In the genomic region with DNA sequence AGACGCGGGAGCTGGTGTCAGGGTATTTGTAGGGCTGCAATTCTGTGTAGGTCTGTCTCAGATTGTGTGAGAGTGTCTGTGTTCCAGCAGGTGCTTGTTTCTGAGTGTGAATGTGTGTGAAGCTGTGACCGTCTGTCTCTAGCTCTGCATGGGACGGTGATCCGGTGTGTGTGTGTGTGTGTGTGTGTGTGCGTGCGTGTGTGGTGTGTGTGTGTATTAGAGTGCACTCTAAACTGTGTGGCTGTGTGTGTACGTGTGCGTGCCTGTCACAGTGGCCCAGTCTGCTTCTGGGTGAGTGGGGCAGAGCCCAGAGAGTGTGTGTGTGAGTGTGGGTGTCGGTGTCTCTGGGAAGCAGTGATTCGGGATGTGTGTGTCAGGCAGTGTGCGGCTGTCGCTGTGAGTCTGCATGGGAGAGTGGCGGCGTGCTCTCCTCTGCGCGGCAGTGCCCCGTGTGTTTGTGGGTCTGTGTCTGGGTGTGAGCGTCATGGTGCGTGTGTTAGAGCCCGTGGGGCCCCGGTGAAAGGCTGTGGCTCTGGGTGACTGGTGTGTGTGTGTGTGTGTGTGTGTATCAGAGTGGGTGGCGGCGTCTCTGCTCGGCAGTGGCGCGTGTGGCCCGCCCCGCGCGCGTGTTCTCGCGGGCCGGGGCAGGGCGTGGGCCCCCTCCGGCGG, we compare ENCODE assay signal across 1 cellular context.
A peak's percentile ranks its signal among the peaks of the same experiment; 100 is the strongest.
TF ChIP-seq lines count a peak whose summit lies in the region.

No MANE protein-coding gene starts in this region.

TF ChIP-seq in HEK293, 187 proteins besides CTCF, POLR2A, EP300 and RAD21 (continued from another document and continues in another):
- TF ChIP-seq, protein P1, sequence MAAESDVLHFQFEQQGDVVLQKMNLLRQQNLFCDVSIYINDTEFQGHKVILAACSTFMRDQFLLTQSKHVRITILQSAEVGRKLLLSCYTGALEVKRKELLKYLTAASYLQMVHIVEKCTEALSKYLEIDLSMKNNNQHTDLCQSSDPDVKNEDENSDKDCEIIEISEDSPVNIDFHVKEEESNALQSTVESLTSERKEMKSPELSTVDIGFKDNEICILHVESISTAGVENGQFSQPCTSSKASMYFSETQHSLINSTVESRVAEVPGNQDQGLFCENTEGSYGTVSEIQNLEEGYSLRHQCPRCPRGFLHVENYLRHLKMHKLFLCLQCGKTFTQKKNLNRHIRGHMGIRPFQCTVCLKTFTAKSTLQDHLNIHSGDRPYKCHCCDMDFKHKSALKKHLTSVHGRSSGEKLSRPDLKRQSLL (tag by site-specific recombination; IDR thresholded peaks at IDR 0.05) = no peak
- TF ChIP-seq, protein P2, sequence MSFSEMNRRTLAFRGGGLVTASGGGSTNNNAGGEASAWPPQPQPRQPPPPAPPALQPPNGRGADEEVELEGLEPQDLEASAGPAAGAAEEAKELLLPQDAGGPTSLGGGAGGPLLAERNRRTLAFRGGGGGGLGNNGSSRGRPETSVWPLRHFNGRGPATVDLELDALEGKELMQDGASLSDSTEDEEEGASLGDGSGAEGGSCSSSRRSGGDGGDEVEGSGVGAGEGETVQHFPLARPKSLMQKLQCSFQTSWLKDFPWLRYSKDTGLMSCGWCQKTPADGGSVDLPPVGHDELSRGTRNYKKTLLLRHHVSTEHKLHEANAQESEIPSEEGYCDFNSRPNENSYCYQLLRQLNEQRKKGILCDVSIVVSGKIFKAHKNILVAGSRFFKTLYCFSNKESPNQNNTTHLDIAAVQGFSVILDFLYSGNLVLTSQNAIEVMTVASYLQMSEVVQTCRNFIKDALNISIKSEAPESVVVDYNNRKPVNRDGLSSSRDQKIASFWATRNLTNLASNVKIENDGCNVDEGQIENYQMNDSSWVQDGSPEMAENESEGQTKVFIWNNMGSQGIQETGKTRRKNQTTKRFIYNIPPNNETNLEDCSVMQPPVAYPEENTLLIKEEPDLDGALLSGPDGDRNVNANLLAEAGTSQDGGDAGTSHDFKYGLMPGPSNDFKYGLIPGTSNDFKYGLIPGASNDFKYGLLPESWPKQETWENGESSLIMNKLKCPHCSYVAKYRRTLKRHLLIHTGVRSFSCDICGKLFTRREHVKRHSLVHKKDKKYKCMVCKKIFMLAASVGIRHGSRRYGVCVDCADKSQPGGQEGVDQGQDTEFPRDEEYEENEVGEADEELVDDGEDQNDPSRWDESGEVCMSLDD (tag by site-specific recombination; IDR thresholded peaks at IDR 0.05) = peak; percentile 83
- peak; percentile 81 for TF ChIP-seq GLIS1 (tag by site-specific recombination; IDR thresholded peaks at IDR 0.05)
- TF ChIP-seq, protein P3, sequence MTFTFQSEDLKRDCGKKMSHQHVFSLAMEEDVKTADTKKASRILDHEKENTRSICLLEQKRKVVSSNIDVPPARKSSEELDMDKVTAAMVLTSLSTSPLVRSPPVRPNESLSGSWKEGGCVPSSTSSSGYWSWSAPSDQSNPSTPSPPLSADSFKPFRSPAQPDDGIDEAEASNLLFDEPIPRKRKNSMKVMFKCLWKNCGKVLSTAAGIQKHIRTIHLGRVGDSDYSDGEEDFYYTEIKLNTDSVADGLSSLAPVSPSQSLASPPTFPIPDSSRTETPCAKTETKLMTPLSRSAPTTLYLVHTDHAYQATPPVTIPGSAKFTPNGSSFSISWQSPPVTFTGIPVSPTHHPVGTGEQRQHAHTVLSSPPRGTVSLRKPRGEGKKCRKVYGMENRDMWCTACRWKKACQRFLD (tag by site-specific recombination; IDR thresholded peaks at IDR 0.05) = no peak
- no peak for TF ChIP-seq ZNF16 (tag by site-specific recombination; IDR thresholded peaks at IDR 0.05; ENCODE audit: low read depth)
- TF ChIP-seq ZNF692 (tag by site-specific recombination; IDR thresholded peaks at IDR 0.05) = peak; percentile 38; the same call in 1 of the 2 replicates
- TF ChIP-seq, protein P4, sequence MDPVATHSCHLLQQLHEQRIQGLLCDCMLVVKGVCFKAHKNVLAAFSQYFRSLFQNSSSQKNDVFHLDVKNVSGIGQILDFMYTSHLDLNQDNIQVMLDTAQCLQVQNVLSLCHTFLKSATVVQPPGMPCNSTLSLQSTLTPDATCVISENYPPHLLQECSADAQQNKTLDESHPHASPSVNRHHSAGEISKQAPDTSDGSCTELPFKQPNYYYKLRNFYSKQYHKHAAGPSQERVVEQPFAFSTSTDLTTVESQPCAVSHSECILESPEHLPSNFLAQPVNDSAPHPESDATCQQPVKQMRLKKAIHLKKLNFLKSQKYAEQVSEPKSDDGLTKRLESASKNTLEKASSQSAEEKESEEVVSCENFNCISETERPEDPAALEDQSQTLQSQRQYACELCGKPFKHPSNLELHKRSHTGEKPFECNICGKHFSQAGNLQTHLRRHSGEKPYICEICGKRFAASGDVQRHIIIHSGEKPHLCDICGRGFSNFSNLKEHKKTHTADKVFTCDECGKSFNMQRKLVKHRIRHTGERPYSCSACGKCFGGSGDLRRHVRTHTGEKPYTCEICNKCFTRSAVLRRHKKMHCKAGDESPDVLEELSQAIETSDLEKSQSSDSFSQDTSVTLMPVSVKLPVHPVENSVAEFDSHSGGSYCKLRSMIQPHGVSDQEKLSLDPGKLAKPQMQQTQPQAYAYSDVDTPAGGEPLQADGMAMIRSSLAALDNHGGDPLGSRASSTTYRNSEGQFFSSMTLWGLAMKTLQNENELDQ (tag by site-specific recombination; IDR thresholded peaks at IDR 0.05; ENCODE audit: low read depth) = no peak
- peak; percentile 6; the same call in 1 of the 2 replicates for TF ChIP-seq ZNF624 (tag by site-specific recombination; IDR thresholded peaks at IDR 0.05)
- TF ChIP-seq, protein P5, sequence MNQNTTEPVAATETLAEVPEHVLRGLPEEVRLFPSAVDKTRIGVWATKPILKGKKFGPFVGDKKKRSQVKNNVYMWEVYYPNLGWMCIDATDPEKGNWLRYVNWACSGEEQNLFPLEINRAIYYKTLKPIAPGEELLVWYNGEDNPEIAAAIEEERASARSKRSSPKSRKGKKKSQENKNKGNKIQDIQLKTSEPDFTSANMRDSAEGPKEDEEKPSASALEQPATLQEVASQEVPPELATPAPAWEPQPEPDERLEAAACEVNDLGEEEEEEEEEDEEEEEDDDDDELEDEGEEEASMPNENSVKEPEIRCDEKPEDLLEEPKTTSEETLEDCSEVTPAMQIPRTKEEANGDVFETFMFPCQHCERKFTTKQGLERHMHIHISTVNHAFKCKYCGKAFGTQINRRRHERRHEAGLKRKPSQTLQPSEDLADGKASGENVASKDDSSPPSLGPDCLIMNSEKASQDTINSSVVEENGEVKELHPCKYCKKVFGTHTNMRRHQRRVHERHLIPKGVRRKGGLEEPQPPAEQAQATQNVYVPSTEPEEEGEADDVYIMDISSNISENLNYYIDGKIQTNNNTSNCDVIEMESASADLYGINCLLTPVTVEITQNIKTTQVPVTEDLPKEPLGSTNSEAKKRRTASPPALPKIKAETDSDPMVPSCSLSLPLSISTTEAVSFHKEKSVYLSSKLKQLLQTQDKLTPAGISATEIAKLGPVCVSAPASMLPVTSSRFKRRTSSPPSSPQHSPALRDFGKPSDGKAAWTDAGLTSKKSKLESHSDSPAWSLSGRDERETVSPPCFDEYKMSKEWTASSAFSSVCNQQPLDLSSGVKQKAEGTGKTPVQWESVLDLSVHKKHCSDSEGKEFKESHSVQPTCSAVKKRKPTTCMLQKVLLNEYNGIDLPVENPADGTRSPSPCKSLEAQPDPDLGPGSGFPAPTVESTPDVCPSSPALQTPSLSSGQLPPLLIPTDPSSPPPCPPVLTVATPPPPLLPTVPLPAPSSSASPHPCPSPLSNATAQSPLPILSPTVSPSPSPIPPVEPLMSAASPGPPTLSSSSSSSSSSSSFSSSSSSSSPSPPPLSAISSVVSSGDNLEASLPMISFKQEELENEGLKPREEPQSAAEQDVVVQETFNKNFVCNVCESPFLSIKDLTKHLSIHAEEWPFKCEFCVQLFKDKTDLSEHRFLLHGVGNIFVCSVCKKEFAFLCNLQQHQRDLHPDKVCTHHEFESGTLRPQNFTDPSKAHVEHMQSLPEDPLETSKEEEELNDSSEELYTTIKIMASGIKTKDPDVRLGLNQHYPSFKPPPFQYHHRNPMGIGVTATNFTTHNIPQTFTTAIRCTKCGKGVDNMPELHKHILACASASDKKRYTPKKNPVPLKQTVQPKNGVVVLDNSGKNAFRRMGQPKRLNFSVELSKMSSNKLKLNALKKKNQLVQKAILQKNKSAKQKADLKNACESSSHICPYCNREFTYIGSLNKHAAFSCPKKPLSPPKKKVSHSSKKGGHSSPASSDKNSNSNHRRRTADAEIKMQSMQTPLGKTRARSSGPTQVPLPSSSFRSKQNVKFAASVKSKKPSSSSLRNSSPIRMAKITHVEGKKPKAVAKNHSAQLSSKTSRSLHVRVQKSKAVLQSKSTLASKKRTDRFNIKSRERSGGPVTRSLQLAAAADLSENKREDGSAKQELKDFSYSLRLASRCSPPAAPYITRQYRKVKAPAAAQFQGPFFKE (tag by site-specific recombination; IDR thresholded peaks at IDR 0.05; ENCODE audit: borderline replicate concordance) = peak; percentile 94; the same call in 1 of the 2 replicates
- no peak for TF ChIP-seq ZNF664 (tag by site-specific recombination; IDR thresholded peaks at IDR 0.05)
- TF ChIP-seq YY2 (tag by site-specific recombination; IDR thresholded peaks at IDR 0.05) = no peak
- 0 out of 2 replicates have a peak, but pooled peaks have one; percentile 57 for TF ChIP-seq KLF7 (tag by site-specific recombination; IDR thresholded peaks at IDR 0.05; ENCODE audit: borderline replicate concordance)
- TF ChIP-seq IKZF3 (tag by site-specific recombination; IDR thresholded peaks at IDR 0.05) = no peak
- TF ChIP-seq, protein P6, sequence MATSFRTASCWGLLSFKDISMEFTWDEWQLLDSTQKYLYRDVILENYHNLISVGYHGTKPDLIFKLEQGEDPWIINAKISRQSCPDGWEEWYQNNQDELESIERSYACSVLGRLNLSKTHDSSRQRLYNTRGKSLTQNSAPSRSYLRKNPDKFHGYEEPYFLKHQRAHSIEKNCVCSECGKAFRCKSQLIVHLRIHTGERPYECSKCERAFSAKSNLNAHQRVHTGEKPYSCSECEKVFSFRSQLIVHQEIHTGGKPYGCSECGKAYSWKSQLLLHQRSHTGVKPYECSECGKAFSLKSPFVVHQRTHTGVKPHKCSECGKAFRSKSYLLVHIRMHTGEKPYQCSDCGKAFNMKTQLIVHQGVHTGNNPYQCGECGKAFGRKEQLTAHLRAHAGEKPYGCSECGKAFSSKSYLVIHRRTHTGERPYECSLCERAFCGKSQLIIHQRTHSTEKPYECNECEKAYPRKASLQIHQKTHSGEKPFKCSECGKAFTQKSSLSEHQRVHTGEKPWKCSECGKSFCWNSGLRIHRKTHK (tag by site-specific recombination; IDR thresholded peaks at IDR 0.05) = no peak
- TF ChIP-seq, protein P7, sequence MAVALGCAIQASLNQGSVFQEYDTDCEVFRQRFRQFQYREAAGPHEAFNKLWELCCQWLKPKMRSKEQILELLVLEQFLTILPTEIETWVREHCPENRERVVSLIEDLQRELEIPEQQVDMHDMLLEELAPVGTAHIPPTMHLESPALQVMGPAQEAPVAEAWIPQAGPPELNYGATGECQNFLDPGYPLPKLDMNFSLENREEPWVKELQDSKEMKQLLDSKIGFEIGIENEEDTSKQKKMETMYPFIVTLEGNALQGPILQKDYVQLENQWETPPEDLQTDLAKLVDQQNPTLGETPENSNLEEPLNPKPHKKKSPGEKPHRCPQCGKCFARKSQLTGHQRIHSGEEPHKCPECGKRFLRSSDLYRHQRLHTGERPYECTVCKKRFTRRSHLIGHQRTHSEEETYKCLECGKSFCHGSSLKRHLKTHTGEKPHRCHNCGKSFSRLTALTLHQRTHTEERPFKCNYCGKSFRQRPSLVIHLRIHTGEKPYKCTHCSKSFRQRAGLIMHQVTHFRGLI (tag by site-specific recombination; IDR thresholded peaks at IDR 0.05) = no peak
- no peak for TF ChIP-seq ZNF280C (tag by site-specific recombination; IDR thresholded peaks at IDR 0.05)
- no peak for TF ChIP-seq ZNF658 (tag by site-specific recombination; IDR thresholded peaks at IDR 0.05)
- TF ChIP-seq KLF8 (tag by site-specific recombination; IDR thresholded peaks at IDR 0.05) = peak; percentile 43; the same call in 1 of the 2 replicates
- no peak for TF ChIP-seq ZNF558 (tag by site-specific recombination; IDR thresholded peaks at IDR 0.05)
- TF ChIP-seq ZNF19 (tag by site-specific recombination; IDR thresholded peaks at IDR 0.05; ENCODE audit: low read depth) = no peak
- TF ChIP-seq ZNF423 (tag by site-specific recombination; IDR thresholded peaks at IDR 0.05) = no peak
- no peak for TF ChIP-seq MZF1 (tag by site-specific recombination; IDR thresholded peaks at IDR 0.05; ENCODE audit: borderline replicate concordance)
- TF ChIP-seq ZNF530 (tag by site-specific recombination; IDR thresholded peaks at IDR 0.05; ENCODE audit: low read depth) = no peak
- TF ChIP-seq ZNF239 (tag by site-specific recombination; IDR thresholded peaks at IDR 0.05) = peak; percentile 87; the same call in 1 of the 2 replicates
- no peak for TF ChIP-seq REPIN1 (tag by site-specific recombination; IDR thresholded peaks at IDR 0.05; ENCODE audit: low read depth)
- TF ChIP-seq ZFP3 (tag by site-specific recombination; IDR thresholded peaks at IDR 0.05; ENCODE audit: low read depth) = no peak
- TF ChIP-seq ZNF140 (tag by site-specific recombination; IDR thresholded peaks at IDR 0.05) = no peak
- no peak for TF ChIP-seq ZNF112 (tag by site-specific recombination; IDR thresholded peaks at IDR 0.05)
- TF ChIP-seq GLIS2 (tag by site-specific recombination; IDR thresholded peaks at IDR 0.05) = peak; percentile 45
- 0 out of 2 replicates have a peak, but pooled peaks have one; percentile 43 for TF ChIP-seq ZNF416 (tag by site-specific recombination; IDR thresholded peaks at IDR 0.05)
- TF ChIP-seq ZNF146 (tag by site-specific recombination; IDR thresholded peaks at IDR 0.05) = peak; percentile 39
- TF ChIP-seq KLF1 (tag by site-specific recombination; IDR thresholded peaks at IDR 0.05) = peak; percentile 83
